Comparison of ENCODE assay signal across 17 cellular contexts in the genomic region with DNA sequence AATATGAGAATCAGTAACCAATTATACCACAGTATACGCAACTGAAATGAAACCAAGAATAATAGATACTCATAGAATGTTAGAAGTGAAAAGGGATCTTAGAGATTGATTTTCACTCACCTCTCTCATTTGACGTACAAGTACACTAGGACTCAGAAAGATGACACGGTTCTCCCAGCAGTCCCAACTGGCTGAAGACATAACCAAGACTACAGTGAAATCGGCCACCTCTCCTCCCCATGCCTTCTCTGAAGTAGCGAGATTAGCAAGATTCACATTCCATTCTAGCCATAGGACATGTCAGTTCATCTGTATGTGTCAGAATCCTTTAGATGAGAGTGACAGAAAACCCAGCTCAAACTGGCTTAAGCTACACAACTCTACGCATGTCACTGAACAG.
"Had no signal": no experiment of that assay in that cellular context is flagged by ENCODE, and none has a peak within 500 bp of the region (broad histone marks: within the 10 kb centered on the region; RNA-seq: fewer than 3 reads in every experiment).

No MANE protein-coding gene starts in this region.

- DNase-seq: activated CD4-positive, alpha-beta T cell treated with anti-CD3 and anti-CD28 coated beads for 36 hours; activated CD8-positive, alpha-beta memory T cell treated with anti-CD3 and anti-CD28 coated beads, Interleukin-2, amount 50 U/mL, for 48 hours; activated CD8-positive, alpha-beta T cell treated with anti-CD3 and anti-CD28 coated beads, Interleukin-2, amount 10 ng/mL, durations not matched to agents 7 days and 5 days; activated naive CD8-positive, alpha-beta T cell treated with anti-CD3 and anti-CD28 coated beads, Interleukin-2, amount 10 ng/mL, durations not matched to agents 7 days and 5 days; aorta; effector memory CD4-positive, alpha-beta T cell; immature natural killer cell; left cardiac atrium; retina; T-cell; T1000; WERI-Rb-1 had no signal

- ATAC-seq: activated CD4-positive, alpha-beta T cell treated with anti-CD3 and anti-CD28 coated beads for 36 hours; activated CD8-positive, alpha-beta T cell treated with anti-CD3 and anti-CD28 coated beads, Interleukin-2, amount 10 ng/mL, durations not matched to agents 7 days and 5 days; left cardiac atrium; stimulated activated memory B cell treated with anti-CD40 and anti-IgM and Interleukin-4, amounts not matched to agents 10 μg/mL and 1 μg/mL and 100 μg/mL, for 72 hours; T-cell had no signal

- H3K4me1 ChIP-seq: parathyroid adenoma had no signal

- H3K27ac Mint-ChIP-seq: activated CD4-positive, alpha-beta T cell treated with anti-CD3 and anti-CD28 coated beads for 36 hours; activated CD8-positive, alpha-beta T cell treated with anti-CD3 and anti-CD28 coated beads, Interleukin-2, amount 10 ng/mL, durations not matched to agents 7 days and 5 days; activated naive CD8-positive, alpha-beta T cell treated with anti-CD3 and anti-CD28 coated beads, Interleukin-2, amount 10 ng/mL, durations not matched to agents 7 days and 5 days; immature natural killer cell; stimulated activated memory B cell treated with anti-CD40 and anti-IgM and Interleukin-4, amounts not matched to agents 10 μg/mL and 1 μg/mL and 100 μg/mL, for 72 hours; T-cell had no signal

- H3K4me1 Mint-ChIP-seq: activated CD4-positive, alpha-beta T cell treated with anti-CD3 and anti-CD28 coated beads for 36 hours; activated naive CD8-positive, alpha-beta T cell treated with anti-CD3 and anti-CD28 coated beads, Interleukin-2, amount 10 ng/mL, durations not matched to agents 7 days and 5 days; central memory CD8-positive, alpha-beta T cell; immature natural killer cell; stimulated activated memory B cell treated with anti-CD40 and anti-IgM and Interleukin-4, amounts not matched to agents 10 μg/mL and 1 μg/mL and 100 μg/mL, for 72 hours; T-cell had no signal

- H2AFZ ChIP-seq: parathyroid adenoma had no signal

- H3K4me3 Mint-ChIP-seq: activated CD4-positive, alpha-beta T cell treated with anti-CD3 and anti-CD28 coated beads for 36 hours; activated CD8-positive, alpha-beta T cell treated with anti-CD3 and anti-CD28 coated beads, Interleukin-2, amount 10 ng/mL, durations not matched to agents 7 days and 5 days; activated naive CD8-positive, alpha-beta T cell treated with anti-CD3 and anti-CD28 coated beads, Interleukin-2, amount 10 ng/mL, durations not matched to agents 7 days and 5 days; central memory CD8-positive, alpha-beta T cell; immature natural killer cell; nephron; stimulated activated memory B cell treated with anti-CD40 and anti-IgM and Interleukin-4, amounts not matched to agents 10 μg/mL and 1 μg/mL and 100 μg/mL, for 72 hours; T-cell had no signal

- H3K4me3 ChIP-seq: SK-N-MC had no signal

- H3K79me2 ChIP-seq: parathyroid adenoma had no signal

- H3K36me3 ChIP-seq: WERI-Rb-1 had no signal

- H3K36me3 Mint-ChIP-seq: activated naive CD8-positive, alpha-beta T cell treated with anti-CD3 and anti-CD28 coated beads, Interleukin-2, amount 10 ng/mL, durations not matched to agents 7 days and 5 days; immature natural killer cell; stimulated activated memory B cell treated with anti-CD40 and anti-IgM and Interleukin-4, amounts not matched to agents 10 μg/mL and 1 μg/mL and 100 μg/mL, for 72 hours; T-cell had no signal

- H3K9ac ChIP-seq: parathyroid adenoma had no signal

- H3K9me3 Mint-ChIP-seq: activated naive CD8-positive, alpha-beta T cell treated with anti-CD3 and anti-CD28 coated beads, Interleukin-2, amount 10 ng/mL, durations not matched to agents 7 days and 5 days; central memory CD8-positive, alpha-beta T cell; immature natural killer cell; nephron had no signal

- H3K27ac ChIP-seq: parathyroid adenoma, SK-N-MC, WERI-Rb-1 had no signal
